Comparison of ENCODE assay signal across 8 cellular contexts in genomic region chr17:82497483-82498405, GRCh38. TPM values are rescaled to one million over a fixed set of nuclear protein-coding genes. Genes with fewer than 3 reads are reported as not detected.
DNase-seq lines count a peak whose midpoint lies in the region; ATAC-seq and TF ChIP-seq lines count a peak whose summit lies in the region.

No MANE protein-coding gene starts in this region.

- DNase-seq in CD8-positive, alpha-beta memory T cell = peak; percentile 38 to 66 (median 50)
- DNase-seq in NCI-H2196 treated with DMSO at 0.1 percent for 48 hours (lab: John Stamatoyannopoulos, UW; ENCODE audit: unreplicated experiment) (peak; percentile 62), activated T-cell treated with anti-CD3 and anti-CD28 coated beads for 48 hours (ENCODE audit: low read depth) (peak; percentile 15), esophagus squamous epithelium (lab: John Stamatoyannopoulos, UW) (no peak), nephron progenitor cell (peak; percentile 54), vagina (ENCODE audit: extremely low spot score in 2 of 2) (no peak), dedifferentiated amniotic fluid mesenchymal stem cell (ENCODE audit: extremely low spot score) (no peak)

- peak overlapping the region; percentile 33 for H3K27ac ChIP-seq in CD8-positive, alpha-beta memory T cell (ENCODE audit: low read depth, low read length)
- peak overlapping the region; percentile 89 to 98 (median 92) for H3K27ac ChIP-seq in esophagus squamous epithelium
- peak overlapping the region; percentile 95 for H3K27ac ChIP-seq in vagina

- ATAC-seq in GM21526 (IDR thresholded peaks at IDR 0.05; ENCODE audit: low FRiP score, unreplicated experiment) = peak; percentile 5

- POLR2A ChIA-PET in CD8-positive, alpha-beta memory T cell (lab: Charles Lee) = interaction anchor here (1.0 to 2.5 kb wide), 4 partner anchors 21 to 40 kb away, joined by 3 to 11 read pairs (median 4); partner anchors contain the start of genes FOXK2 and NARF

- H3K27me3 ChIP-seq in CD8-positive, alpha-beta memory T cell (ENCODE audit: insufficient read depth, low read length, poor library complexity, severe bottlenecking) = no peaks in the 10 kb centered on the region
- no peaks in the 10 kb centered on the region for H3K27me3 ChIP-seq in esophagus squamous epithelium
- no peaks in the 10 kb centered on the region for H3K27me3 ChIP-seq in vagina

- TF ChIP-seq CTCF in esophagus squamous epithelium (IDR thresholded peaks at IDR 0.05) (no peak), nephron progenitor cell (IDR thresholded peaks at IDR 0.05) (no peak), vagina (IDR thresholded peaks at IDR 0.05) (no peak)

- no peaks in the 10 kb centered on the region for H3K36me3 ChIP-seq in CD8-positive, alpha-beta memory T cell (ENCODE audit: insufficient read depth, low read length)
- H3K36me3 ChIP-seq in esophagus squamous epithelium = no peaks in the 10 kb centered on the region
- no peaks in the 10 kb centered on the region for H3K36me3 ChIP-seq in vagina

- peaks cover 17 to 36% (median 22%) of the 10 kb centered on the region in 3 donors for H3K4me1 Mint-ChIP-seq in CD8-positive, alpha-beta memory T cell
- H3K4me1 Mint-ChIP-seq in nephron progenitor cell = peaks cover 12% of the 10 kb centered on the region

- H3K27me3 Mint-ChIP-seq in CD8-positive, alpha-beta memory T cell = peaks cover 0 to 8% of the 10 kb centered on the region in 2 donors
- peaks cover 20% of the 10 kb centered on the region for H3K27me3 Mint-ChIP-seq in nephron progenitor cell (ENCODE audit: low read depth, poor library complexity)

- peak overlapping the region; percentile 88 to 95 (median 92) for H3K27ac Mint-ChIP-seq in CD8-positive, alpha-beta memory T cell
- H3K27ac Mint-ChIP-seq in nephron progenitor cell = peak overlapping the region; percentile 86

- TF ChIP-seq POLR2A in esophagus squamous epithelium (IDR thresholded peaks at IDR 0.05) = no peak
- no peak for TF ChIP-seq POLR2A in vagina (IDR thresholded peaks at IDR 0.05)

- peaks cover 0 to 3% (median 0%) of the 10 kb centered on the region in 3 donors for H3K36me3 Mint-ChIP-seq in CD8-positive, alpha-beta memory T cell
- H3K36me3 Mint-ChIP-seq in nephron progenitor cell (ENCODE audit: low read depth) = no peaks in the 10 kb centered on the region

- CTCF ChIA-PET in CD8-positive, alpha-beta memory T cell (lab: Charles Lee) = interaction anchor here (0.9 to 1.8 kb wide), 3 partner anchors 9 to 261 kb away, joined by 3 to 6 read pairs (median 3); no protein-coding TSS in a partner anchor

- WGBS in esophagus squamous epithelium, 2 donors = 2 to 4% methylated on average over 15 to 25 of the region's 66 CpGs

- H3K4me1 ChIP-seq in CD8-positive, alpha-beta memory T cell (ENCODE audit: insufficient read depth, low read length) = peaks cover 11% of the 10 kb centered on the region
- H3K4me1 ChIP-seq in esophagus squamous epithelium (peaks cover 36 to 78% (median 44%) of the 10 kb centered on the region in 3 donors), vagina (peaks cover 47% of the 10 kb centered on the region)

- H3K4me3 Mint-ChIP-seq in CD8-positive, alpha-beta memory T cell = peak overlapping the region; percentile 90 to 95 (median 91)
- H3K4me3 Mint-ChIP-seq in nephron progenitor cell = peak overlapping the region; percentile 86

- intact Hi-C loops in esophagus squamous epithelium (cut with DNase I) (no loop called here), vagina (cut with DNase I) (loop anchor here (5.0 to 10.0 kb wide), 3 partner anchors 40 to 143 kb away; partner anchors contain the start of genes NARF and TEX19)

- no peaks in the 10 kb centered on the region for H3K9me3 ChIP-seq in CD8-positive, alpha-beta memory T cell (ENCODE audit: low read length)
- H3K9me3 ChIP-seq in esophagus squamous epithelium = no peaks in the 10 kb centered on the region
- H3K9me3 ChIP-seq in vagina = no peaks in the 10 kb centered on the region

- H3K9me3 Mint-ChIP-seq in CD8-positive, alpha-beta memory T cell = no peaks in the 10 kb centered on the region
- H3K9me3 Mint-ChIP-seq in nephron progenitor cell = no peaks in the 10 kb centered on the region

- peak overlapping the region; percentile 56 for H3K4me3 ChIP-seq in CD8-positive, alpha-beta memory T cell (ENCODE audit: low read length)
- H3K4me3 ChIP-seq in esophagus squamous epithelium (peak overlapping the region; percentile 42 to 69 (median 66)), vagina (peak overlapping the region; percentile 68 to 80)

RNA-seq across cellular contexts. Expression of gene FOXK2, which starts 21.8 kb away (rescaled TPM):
- 10 to 100 TPM; 63.9 to 71.2 TPM for total RNA-seq in CD8-positive, alpha-beta memory T cell
- 8.2 TPM for polyA plus RNA-seq in CD8-positive, alpha-beta memory T cell
- total RNA-seq in esophagus squamous epithelium (10 to 100 TPM; 26.3 to 38.2 (median 34.5) TPM), vagina (55.5 TPM)

RNA-seq across cellular contexts. Expression of gene NARF, which starts 39.2 kb away (rescaled TPM):
- total RNA-seq in CD8-positive, alpha-beta memory T cell = 10 to 100 TPM; 62.2 to 63.0 TPM
- 95.3 TPM for polyA plus RNA-seq in CD8-positive, alpha-beta memory T cell
- 10 to 100 TPM; 33.2 to 47.5 (median 40.2) TPM for total RNA-seq in esophagus squamous epithelium
- 62.6 TPM for total RNA-seq in vagina

RNA-seq across cellular contexts. Expression of gene CYBC1, which starts 47.2 kb away (rescaled TPM):
- 100 to 1,000 TPM; 184 to 189 TPM for total RNA-seq in CD8-positive, alpha-beta memory T cell
- polyA plus RNA-seq in CD8-positive, alpha-beta memory T cell = 175 TPM
- 10 to 100 TPM; 31.7 to 74.3 (median 51.1) TPM for total RNA-seq in esophagus squamous epithelium
- total RNA-seq in vagina = 51.6 TPM

Comparison
In these comparisons a context has a peak if more than half of its experiments do, and no peak if none do; other contexts are left out.
1. DNase-seq: peak in CD8-positive, alpha-beta memory T cell (5 of 5), NCI-H2196 treated with DMSO at 0.1 percent for 48 hours (single experiment), activated T-cell treated with anti-CD3 and anti-CD28 coated beads for 48 hours (single experiment) and nephron progenitor cell (single experiment); none in esophagus squamous epithelium (single experiment), vagina (0 of 2) and dedifferentiated amniotic fluid mesenchymal stem cell (single experiment).
2. H3K27ac ChIP-seq: peak in every context shown above with its lines; median percentile 95 in vagina; 92 in esophagus squamous epithelium; 33 in CD8-positive, alpha-beta memory T cell.
3. Peak in every context shown above with its lines, with median percentiles within 50 percentile points of each other: H3K4me3 ChIP-seq.